ENCODE assay signal across 8 cellular contexts in the genomic region with DNA sequence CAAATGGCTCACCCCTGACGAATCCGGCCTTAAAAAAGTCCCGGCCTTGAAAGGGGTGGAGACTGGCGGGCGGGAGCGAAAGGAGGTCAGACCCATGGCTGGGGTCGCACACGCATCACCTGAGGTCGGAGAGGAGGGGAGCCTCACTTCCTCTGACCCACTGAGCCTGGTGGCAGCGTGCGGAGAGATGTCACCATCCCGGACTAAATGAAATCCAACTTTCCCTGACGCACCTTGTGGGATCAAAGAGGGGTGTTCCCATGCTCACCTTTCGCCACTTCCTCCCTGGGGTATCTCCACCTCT. TPM values are rescaled to one million over a fixed set of nuclear protein-coding genes. Genes with fewer than 3 reads are reported as not detected.
DNase-seq lines count a peak whose midpoint lies in the region; TF ChIP-seq lines count a peak whose summit lies in the region.

No MANE protein-coding gene starts in this region.

- no peak for TF ChIP-seq POLR2A in breast epithelium (IDR thresholded peaks at IDR 0.05)
- no peak for TF ChIP-seq POLR2A in vagina (IDR thresholded peaks at IDR 0.05)

- no peak for TF ChIP-seq CTCF in AG10803 (conservative IDR thresholded peaks at IDR 0.05; ENCODE audit: low read length)
- no peak for TF ChIP-seq CTCF in breast epithelium (IDR thresholded peaks at IDR 0.05)
- TF ChIP-seq CTCF in vagina (IDR thresholded peaks at IDR 0.05): no peak

- intact Hi-C loops in breast epithelium (cut with DNase I; ENCODE audit: low total_unique reads) (no loop called here), vagina (cut with DNase I) (no loop called here)

- H3K9me3 ChIP-seq in breast epithelium: no peaks in the 10 kb centered on the region
- no peaks in the 10 kb centered on the region for H3K9me3 ChIP-seq in mononuclear cell (ENCODE audit: low read depth, low read length)
- H3K9me3 ChIP-seq in vagina: no peaks in the 10 kb centered on the region

- H3K4me3 ChIP-seq in AG10803 (ENCODE audit: low read length) (peak overlapping the region; percentile 83), breast epithelium (peak overlapping the region; percentile 83 to 93 (median 90)), mononuclear cell (ENCODE audit: low read length) (peak overlapping the region; percentile 70), vagina (peak overlapping the region; percentile 89 to 97)
- peak overlapping the region; percentile 89 for H3K4me3 ChIP-seq in Jurkat, Clone E6-1 (ENCODE audit: low read length)

- peak overlapping the region; percentile 89 to 96 for H3K27ac ChIP-seq in breast epithelium
- H3K27ac ChIP-seq in vagina: peak overlapping the region; percentile 92

- H3K4me1 ChIP-seq in breast epithelium (no peaks in the 10 kb centered on the region), mononuclear cell (ENCODE audit: insufficient read depth, low read length) (peaks cover 33% of the 10 kb centered on the region), vagina (peaks cover 49% of the 10 kb centered on the region)

- no peaks in the 10 kb centered on the region for H3K27me3 ChIP-seq in breast epithelium
- H3K27me3 ChIP-seq in mononuclear cell (ENCODE audit: insufficient read depth, low read length): peaks cover 13% of the 10 kb centered on the region
- no peaks in the 10 kb centered on the region for H3K27me3 ChIP-seq in vagina

- no peak for DNase-seq in AG10803 (ENCODE audit: low read depth)
- DNase-seq in Jurkat, Clone E6-1 (ENCODE audit: low read depth, low spot score): no peak
- DNase-seq in breast epithelium (ENCODE audit: low spot score in 2 of 2): no peak
- DNase-seq in vagina (ENCODE audit: extremely low spot score in 2 of 2): peak in 1 of 2 donors; percentile 91
- DNase-seq in SHP77 treated with DMSO at 0.1 percent for 48 hours (lab: John Stamatoyannopoulos, UW): no peak
- no peak for DNase-seq in DMS53 treated with DMSO at 0.1 percent for 48 hours (lab: John Stamatoyannopoulos, UW; ENCODE audit: unreplicated experiment)
- no peak for DNase-seq in DMS79 treated with DMSO at 0.1 percent for 48 hours (lab: John Stamatoyannopoulos, UW)

- no peaks in the 10 kb centered on the region for H3K36me3 ChIP-seq in breast epithelium
- no peaks in the 10 kb centered on the region for H3K36me3 ChIP-seq in vagina

RNA-seq across cellular contexts. Expression of a gene that starts 0.7 kb away (rescaled TPM):
- 21.8 TPM for polyA plus RNA-seq in Jurkat, Clone E6-1 (2012; ENCODE audit: insufficient read depth, insufficient read length)
- total RNA-seq in breast epithelium: 10 to 100 TPM; 13.9 to 18.0 (median 16.8) TPM
- 16.1 TPM for total RNA-seq in mononuclear cell
- total RNA-seq in vagina: 17.7 TPM

RNA-seq across cellular contexts. Expression of a gene that starts 36.2 kb away (rescaled TPM):
- not detected for polyA plus RNA-seq in Jurkat, Clone E6-1 (2012; ENCODE audit: insufficient read depth, insufficient read length)
- under 1 TPM; 0.15 to 0.33 (median 0.16) TPM for total RNA-seq in breast epithelium
- total RNA-seq in mononuclear cell: 0.42 TPM
- not detected for total RNA-seq in vagina

RNA-seq across cellular contexts. Expression of a gene that starts 38.4 kb away (rescaled TPM):
- 18.6 TPM for polyA plus RNA-seq in Jurkat, Clone E6-1 (2012; ENCODE audit: insufficient read depth, insufficient read length)
- total RNA-seq in breast epithelium (10 to 100 TPM; 22.4 to 30.3 (median 23.9) TPM), mononuclear cell (21.1 TPM), vagina (7.9 TPM)
